ENCODE assay signal across 9 cellular contexts in the genomic region with DNA sequence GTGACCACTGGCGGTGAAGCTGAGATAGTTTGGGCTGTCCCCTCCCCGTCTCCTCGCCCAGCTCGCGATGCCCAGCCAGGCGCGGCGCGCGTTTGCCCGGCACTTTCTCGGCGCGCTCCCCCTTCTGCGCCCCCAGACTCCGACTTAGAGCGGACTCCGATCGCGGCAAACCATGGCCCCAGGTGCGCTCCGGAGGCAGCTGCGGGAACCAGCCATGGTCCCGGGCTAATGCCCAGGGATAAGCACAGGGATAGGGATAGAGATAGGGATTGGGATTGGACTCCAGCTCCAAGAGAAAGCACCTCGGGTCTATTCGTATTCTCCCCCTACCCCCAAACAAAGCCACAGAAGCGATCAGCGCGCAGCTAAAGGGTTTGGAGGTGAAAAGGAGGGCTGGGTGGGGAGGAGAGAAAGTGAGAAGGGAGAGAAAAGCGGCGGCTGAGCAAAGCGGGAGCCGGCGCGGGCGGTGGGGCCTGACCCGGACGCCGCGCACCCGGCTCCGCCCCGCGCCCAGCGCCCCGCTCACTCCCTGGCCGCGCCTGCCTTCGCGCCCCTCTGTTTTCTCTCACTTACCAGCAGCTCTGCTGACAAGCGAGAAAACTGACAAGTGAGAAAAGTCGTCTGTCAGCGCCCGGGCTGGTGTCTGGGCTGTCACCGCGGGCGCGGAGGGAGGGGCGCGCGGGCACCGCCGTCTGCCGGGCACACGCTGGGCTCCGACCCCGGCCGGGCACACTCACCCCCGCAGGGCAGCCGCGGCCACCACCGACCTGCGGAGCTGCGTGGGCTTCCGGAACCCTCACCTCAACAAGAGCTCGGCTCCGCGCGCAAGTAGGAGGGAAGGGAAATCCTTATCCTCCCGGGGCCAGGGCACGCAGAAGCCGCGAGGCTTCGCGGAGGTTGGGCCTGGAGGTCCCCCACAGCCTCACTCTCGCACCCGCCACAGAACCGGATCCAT. TPM values are rescaled to one million over a fixed set of nuclear protein-coding genes. Genes with fewer than 3 reads are reported as not detected.
DNase-seq lines count a peak whose midpoint lies in the region; ATAC-seq, FAIRE-seq and TF ChIP-seq lines count a peak whose summit lies in the region.
"Had no signal": no experiment of that assay in that cellular context is flagged by ENCODE, and none has a peak within 500 bp of the region (broad histone marks: within the 10 kb centered on the region; RNA-seq: fewer than 3 reads in every experiment).

PDE1C (minus strand) TSS at position 2 of the 955 bp plus-strand sequence.

- peak within 1 kb of the TSS; percentile 82 for H3K4me3 Mint-ChIP-seq in neural crest cell
- H3K4me3 Mint-ChIP-seq in Caco-2 (ENCODE audit: unreplicated experiment), result no peak within 1 kb of the TSS
- H3K4me3 Mint-ChIP-seq in naive thymus-derived CD8-positive, alpha-beta T cell, result no peak within 1 kb of the TSS
- H3K4me3 Mint-ChIP-seq: CD4-positive, CD25-positive, alpha-beta regulatory T cell had no signal

- no peaks in the 10 kb centered on the region for H3K79me2 ChIP-seq in ACC112 (ENCODE audit: control insufficient read depth, insufficient read depth, low read length, unreplicated experiment)

- H3K9me3 Mint-ChIP-seq in neural crest cell (no peaks in the 10 kb centered on the region), Caco-2 (ENCODE audit: unreplicated experiment) (no peaks in the 10 kb centered on the region)
- H3K9me3 Mint-ChIP-seq in naive thymus-derived CD8-positive, alpha-beta T cell, result peaks cover 0 to 10% (median 0%) of the 10 kb centered on the region in 9 donors

- H3K36me3 Mint-ChIP-seq in neural crest cell (ENCODE audit: low read depth) (no peaks in the 10 kb centered on the region), Caco-2 (ENCODE audit: insufficient read depth, unreplicated experiment) (no peaks in the 10 kb centered on the region)
- H3K36me3 Mint-ChIP-seq in naive thymus-derived CD8-positive, alpha-beta T cell, result no peaks in the 10 kb centered on the region
- H3K36me3 Mint-ChIP-seq: CD4-positive, CD25-positive, alpha-beta regulatory T cell had no signal

- no peak for ATAC-seq in HG03045 (IDR thresholded peaks at IDR 0.05; ENCODE audit: unreplicated experiment)
- ATAC-seq in naive thymus-derived CD8-positive, alpha-beta T cell, result no peak
- no peak for ATAC-seq in GM18858 (IDR thresholded peaks at IDR 0.05; ENCODE audit: unreplicated experiment)

- no peaks in the 10 kb centered on the region for H3K9me3 ChIP-seq in Caco-2

- H3K27me3 Mint-ChIP-seq in neural crest cell (ENCODE audit: low read depth) (peaks cover 92% of the 10 kb centered on the region), Caco-2 (ENCODE audit: insufficient read depth, unreplicated experiment) (peaks cover 11% of the 10 kb centered on the region)
- peaks cover 14 to 52% (median 28%) of the 10 kb centered on the region in 5 donors for H3K27me3 Mint-ChIP-seq in naive thymus-derived CD8-positive, alpha-beta T cell

- H3K4me3 ChIP-seq in ACC112 (ENCODE audit: low read depth, low read length) (peak within 1 kb of the TSS; percentile 95), Caco-2 (ENCODE audit: low read depth, low read length) (no peak within 1 kb of the TSS)

- H3K27ac Mint-ChIP-seq in neural crest cell (ENCODE audit: unreplicated experiment) (no peak within 1 kb of the TSS), Caco-2 (ENCODE audit: unreplicated experiment) (no peak within 1 kb of the TSS)
- H3K27ac Mint-ChIP-seq in naive thymus-derived CD8-positive, alpha-beta T cell, result no peak within 1 kb of the TSS
- H3K27ac Mint-ChIP-seq: CD4-positive, CD25-positive, alpha-beta regulatory T cell had no signal

- intact Hi-C loops in Caco-2 (cut with micrococcal nuclease; ENCODE audit: unreplicated experiment), result no loop called here

- H3K4me1 ChIP-seq in ACC112 (ENCODE audit: control insufficient read depth, insufficient read depth, low read length, unreplicated experiment) (no peaks in the 10 kb centered on the region), Caco-2 (no peaks in the 10 kb centered on the region)

- no peaks in the 10 kb centered on the region for H3K36me3 ChIP-seq in ACC112 (ENCODE audit: insufficient read depth, low read length)
- H3K36me3 ChIP-seq in Caco-2 (ENCODE audit: control insufficient read depth, insufficient read depth, low read length), result no peaks in the 10 kb centered on the region

- no TSS peak for BruUV-seq in Caco-2 (replicated peaks; lab: Mats Ljungman, UMichigan)

- H3K27me3 ChIP-seq in ACC112 (ENCODE audit: insufficient read depth, low read length) (peaks cover 36% of the 10 kb centered on the region), Caco-2 (replicated peaks; ENCODE audit: control insufficient read depth, insufficient read depth, low read length) (no peaks in the 10 kb centered on the region; the same call in 1 of the 2 replicates)

- peak within 1 kb of the TSS; percentile 99 for H2AFZ ChIP-seq in ACC112 (ENCODE audit: low read length, unreplicated experiment)

- no peak within 1 kb of the TSS for H3K27ac ChIP-seq in ACC112 (ENCODE audit: low read depth, low read length)

- TF ChIP-seq CTCF in neural crest cell (conservative IDR thresholded peaks at IDR 0.05) (no peak), Caco-2 (IDR thresholded peaks at IDR 0.05; ENCODE audit: insufficient read depth in 1 of 2, low read depth in 1 of 2, low read length in 1 of 2, severe bottlenecking in 1 of 2, unreplicated experiment in 1 of 2) (no peak)

- CTCF ChIA-PET in Caco-2 (lab: Charles Lee), result interaction anchor here (0.7 to 0.8 kb wide), 2 partner anchors 18 to 697 kb away, joined by 3 to 4 read pairs; no protein-coding TSS in a partner anchor

- POLR2A ChIA-PET in Caco-2 (lab: Charles Lee), result no interaction called here
- POLR2A ChIA-PET in naive thymus-derived CD8-positive, alpha-beta T cell (lab: Charles Lee), result no interaction called here

- DNase-seq in NCI-H460 (ENCODE audit: extremely low read depth, low read depth) (no peak), frontal cortex (ENCODE audit: low spot score in 2 of 2) (peak; percentile 51 to 68), neural crest cell (ENCODE audit: low read depth, low spot score) (peak; percentile 20), Caco-2 (no peak)
- DNase-seq in naive thymus-derived CD8-positive, alpha-beta T cell, result no peak
- DNase-seq: CD4-positive, CD25-positive, alpha-beta regulatory T cell had no signal

- H3K4me1 Mint-ChIP-seq in neural crest cell (peaks cover 13% of the 10 kb centered on the region), Caco-2 (ENCODE audit: low read depth, unreplicated experiment) (no peaks in the 10 kb centered on the region)
- peaks cover 0 to 2% (median 0%) of the 10 kb centered on the region in 4 donors for H3K4me1 Mint-ChIP-seq in naive thymus-derived CD8-positive, alpha-beta T cell
- H3K4me1 Mint-ChIP-seq: CD4-positive, CD25-positive, alpha-beta regulatory T cell had no signal

- FAIRE-seq in frontal cortex (lab: Jason Lieb, UNC), result no peak

RNA-seq across cellular contexts. Expression of gene PDE1C, which starts in this region (rescaled TPM):
- 46.5 and 48.7 TPM in 2 replicates for total RNA-seq in NCI-H460 (2014; rRNA removed; shearing (Covaris generic))
- 18.7 and 30.2 TPM in 2 replicates for polyA plus RNA-seq in NCI-H460 (2014; cell fraction: nucleus; rRNA removed)
- total RNA-seq in frontal cortex (19.2 TPM), neural crest cell (0.26 and 1.1 TPM in 2 replicates), Caco-2 (2022) (not detected in 2 replicates)
- total RNA-seq in naive thymus-derived CD8-positive, alpha-beta T cell, result not detected
- polyA plus RNA-seq in naive thymus-derived CD8-positive, alpha-beta T cell, result not detected
- total RNA-seq: CD4-positive, CD25-positive, alpha-beta regulatory T cell had no signal
- polyA plus RNA-seq: CD4-positive, CD25-positive, alpha-beta regulatory T cell had no signal

Comparison
In these comparisons a context has a peak if more than half of its experiments do, and no peak if none do; other contexts are left out.
1. DNase-seq: peak in frontal cortex (2 of 2) and neural crest cell (single experiment); none in NCI-H460 (single experiment), Caco-2 (0 of 2) and naive thymus-derived CD8-positive, alpha-beta T cell (0 of 10).